Comparison of ENCODE assay signal across 13 cellular contexts in genomic region chr1:33301273-33301984, GRCh38. TPM values are rescaled to one million over a fixed set of nuclear protein-coding genes. Genes with fewer than 3 reads are reported as not detected.
DNase-seq lines count a peak whose midpoint lies in the region; ATAC-seq and TF ChIP-seq lines count a peak whose summit lies in the region.
"Had no signal": no experiment of that assay in that cellular context is flagged by ENCODE, and none has a peak within 500 bp of the region (broad histone marks: within the 10 kb centered on the region; RNA-seq: fewer than 3 reads in every experiment).

No MANE protein-coding gene starts in this region.

- DNase-seq in CD4-positive, alpha-beta memory T cell: no peak
- DNase-seq in RWPE2 (ENCODE audit: low spot score): peak; percentile 29
- peak; percentile 22 to 35 for DNase-seq in trophoblast cell
- no peak for DNase-seq in putamen (ENCODE audit: low spot score)
- DNase-seq in immature natural killer cell: no peak
- DNase-seq in DMS79 treated with DMSO at 0.1 percent for 48 hours (lab: John Stamatoyannopoulos, UW): no peak
- DNase-seq: NCI-H1436, NCI-H526 treated with DMSO at 0.1 percent for 48 hours, SIG-M5 had no signal

- no peak overlapping the region for H2BK12ac ChIP-seq in trophoblast cell (ENCODE audit: low read length)

- H3K79me1 ChIP-seq in trophoblast cell (ENCODE audit: low read length): peaks cover 2% of the 10 kb centered on the region

- no peak for TF ChIP-seq EP300 in gastroesophageal sphincter (IDR thresholded peaks at IDR 0.05)

- TF ChIP-seq CTCF in RWPE2 (IDR thresholded peaks at IDR 0.05; ENCODE audit: poor library complexity, severe bottlenecking) (no peak), gastroesophageal sphincter (IDR thresholded peaks at IDR 0.05) (no peak)

- H3K14ac ChIP-seq in trophoblast cell (ENCODE audit: low read length): no peak overlapping the region

- peaks cover 0 to 3% (median 0%) of the 10 kb centered on the region in 8 donors for H3K9me3 Mint-ChIP-seq in CD4-positive, alpha-beta memory T cell
- peaks cover 0 to 3% (median 0%) of the 10 kb centered on the region in 6 donors for H3K9me3 Mint-ChIP-seq in immature natural killer cell
- H3K9me3 Mint-ChIP-seq: stimulated activated memory B cell treated with anti-CD40 and anti-IgM and Interleukin-4, amounts not matched to agents 10 μg/mL and 1 μg/mL and 100 μg/mL, for 72 hours had no signal

- peaks cover 22% of the 10 kb centered on the region for H3K4me1 ChIP-seq in CD4-positive, alpha-beta memory T cell (ENCODE audit: insufficient read depth, low read length)
- H3K4me1 ChIP-seq in RWPE2 (ENCODE audit: insufficient read depth, poor library complexity, severe bottlenecking) (no peaks in the 10 kb centered on the region), gastroesophageal sphincter (peaks cover 0 to 37% (median 9%) of the 10 kb centered on the region in 3 donors), trophoblast cell (ENCODE audit: control insufficient read depth in 1 of 2, insufficient read depth in 2 of 2, low read length in 2 of 2) (peaks cover 0 to 7% of the 10 kb centered on the region in 2 experiments)
- H3K4me1 ChIP-seq: prostate gland had no signal

- H4K91ac ChIP-seq in trophoblast cell (ENCODE audit: low read depth, low read length): no peak overlapping the region

- no peak for TF ChIP-seq POLR2A in gastroesophageal sphincter (IDR thresholded peaks at IDR 0.05)

- no peak overlapping the region for H3K9ac ChIP-seq in trophoblast cell (ENCODE audit: low read length)

- H3K4me2 ChIP-seq in trophoblast cell (ENCODE audit: low read length): no peak overlapping the region

- no peak overlapping the region for H3K23ac ChIP-seq in trophoblast cell (ENCODE audit: low read length)

- H3K18ac ChIP-seq in trophoblast cell (ENCODE audit: low read length): no peak overlapping the region

- H2BK5ac ChIP-seq in trophoblast cell (ENCODE audit: low read depth, low read length, poor library complexity): no peak overlapping the region

- H2AFZ ChIP-seq in trophoblast cell (ENCODE audit: insufficient read depth, low read length, poor library complexity): no peak overlapping the region

- H4K12ac ChIP-seq in trophoblast cell (ENCODE audit: low read depth, low read length): no peak overlapping the region

- H3K4ac ChIP-seq in trophoblast cell (ENCODE audit: low read depth, low read length): no peak overlapping the region

- POLR2A ChIA-PET in CD4-positive, alpha-beta memory T cell (lab: Charles Lee; ENCODE audit: partially characterized antibody): no interaction called here

- H2AK5ac ChIP-seq in trophoblast cell (ENCODE audit: low read length): no peak overlapping the region

- H3K27ac ChIP-seq in CD4-positive, alpha-beta memory T cell (ENCODE audit: low read depth, low read length): no peak overlapping the region
- no peak overlapping the region for H3K27ac ChIP-seq in RWPE2 (ENCODE audit: poor library complexity, severe bottlenecking)
- peak overlapping the region in 3 of 4 donors; percentile 51 to 64 (median 61) for H3K27ac ChIP-seq in gastroesophageal sphincter
- no peak overlapping the region for H3K27ac ChIP-seq in trophoblast cell (ENCODE audit: low read depth, low read length)
- H3K27ac ChIP-seq: prostate gland had no signal

- WGBS in gastroesophageal sphincter (ENCODE audit: low coverage in 1 of 2), 2 donors: 73 to 100% methylated on average over 1 to 3 of the region's 4 CpGs
- WGBS in trophoblast cell (ENCODE audit: extremely low coverage, insufficient coverage, insufficient read length): no CpG with 5 or more reads among the region's 4 CpGs

- H2BK120ac ChIP-seq in trophoblast cell (ENCODE audit: insufficient read depth, low read length, poor library complexity): no peak overlapping the region

- no peaks in the 10 kb centered on the region for H3K36me3 ChIP-seq in CD4-positive, alpha-beta memory T cell (ENCODE audit: insufficient read depth, low read length)
- peaks cover 7% of the 10 kb centered on the region for H3K36me3 ChIP-seq in RWPE2 (ENCODE audit: low read depth)
- H3K36me3 ChIP-seq in gastroesophageal sphincter: peaks cover 0 to 35% of the 10 kb centered on the region in 2 donors
- H3K36me3 ChIP-seq in trophoblast cell (ENCODE audit: control insufficient read depth in 1 of 2, insufficient read depth in 2 of 2, low read length in 2 of 2): peaks cover 25 to 26% of the 10 kb centered on the region in 2 experiments
- H3K36me3 ChIP-seq: prostate gland had no signal

- H3K4me3 ChIP-seq in CD4-positive, alpha-beta memory T cell (ENCODE audit: low read length in 2 of 2): no peak overlapping the region
- H3K4me3 ChIP-seq in RWPE2 (ENCODE audit: severe bottlenecking) (no peak overlapping the region), gastroesophageal sphincter (no peak overlapping the region), trophoblast cell (ENCODE audit: low read depth, low read length) (no peak overlapping the region)
- H3K4me3 ChIP-seq: prostate gland had no signal

- intact Hi-C loops in CD4-positive, alpha-beta memory T cell (cut with micrococcal nuclease): no loop called here

- H3K27me3 Mint-ChIP-seq in CD4-positive, alpha-beta memory T cell: peaks cover 4 to 8% of the 10 kb centered on the region in 2 donors
- H3K27me3 Mint-ChIP-seq in immature natural killer cell (ENCODE audit: low read depth in 3 of 3): peaks cover 0 to 7% (median 5%) of the 10 kb centered on the region in 3 donors

- no peaks in the 10 kb centered on the region for H3K9me3 ChIP-seq in CD4-positive, alpha-beta memory T cell (ENCODE audit: control insufficient read depth in 1 of 2, low read length in 2 of 2)
- no peaks in the 10 kb centered on the region for H3K9me3 ChIP-seq in RWPE2 (ENCODE audit: severe bottlenecking)
- no peaks in the 10 kb centered on the region for H3K9me3 ChIP-seq in gastroesophageal sphincter
- H3K9me3 ChIP-seq in trophoblast cell (ENCODE audit: insufficient read depth, low read depth, low read length): no peaks in the 10 kb centered on the region
- H3K9me3 ChIP-seq: prostate gland had no signal

- H3K4me3 Mint-ChIP-seq in CD4-positive, alpha-beta memory T cell: no peak overlapping the region
- no peak overlapping the region for H3K4me3 Mint-ChIP-seq in immature natural killer cell
- H3K4me3 Mint-ChIP-seq: stimulated activated memory B cell treated with anti-CD40 and anti-IgM and Interleukin-4, amounts not matched to agents 10 μg/mL and 1 μg/mL and 100 μg/mL, for 72 hours had no signal

- H3K4me1 Mint-ChIP-seq in CD4-positive, alpha-beta memory T cell: peaks cover 20 to 32% (median 27%) of the 10 kb centered on the region in 4 donors
- peaks cover 24 to 29% of the 10 kb centered on the region in 2 donors for H3K4me1 Mint-ChIP-seq in immature natural killer cell

- no peak overlapping the region for H4K8ac ChIP-seq in trophoblast cell (ENCODE audit: low read depth, low read length)

- H3K79me2 ChIP-seq in trophoblast cell (ENCODE audit: control insufficient read depth, insufficient read depth, low read length, poor library complexity): no peaks in the 10 kb centered on the region

- peaks cover 13 to 14% of the 10 kb centered on the region in 2 donors for H3K36me3 Mint-ChIP-seq in CD4-positive, alpha-beta memory T cell
- peaks cover 5 to 21% (median 16%) of the 10 kb centered on the region in 3 donors for H3K36me3 Mint-ChIP-seq in immature natural killer cell

- CTCF ChIA-PET in CD4-positive, alpha-beta memory T cell (lab: Charles Lee; ENCODE audit: partially characterized antibody): no interaction called here

- ATAC-seq in RWPE2 (ENCODE audit: low read depth): no peak
- ATAC-seq in gastroesophageal sphincter: peak; percentile 29
- no peak for ATAC-seq in HG03196 (IDR thresholded peaks at IDR 0.05; ENCODE audit: unreplicated experiment)
- ATAC-seq: stimulated activated memory B cell treated with anti-CD40 and anti-IgM and Interleukin-4, amounts not matched to agents 10 μg/mL and 1 μg/mL and 100 μg/mL, for 72 hours had no signal

- H3K27ac Mint-ChIP-seq in CD4-positive, alpha-beta memory T cell: peak overlapping the region in 6 of 7 donors; percentile 6 to 80 (median 57)
- H3K27ac Mint-ChIP-seq in immature natural killer cell: peak overlapping the region in 1 of 6 donors; percentile 68
- H3K27ac Mint-ChIP-seq: stimulated activated memory B cell treated with anti-CD40 and anti-IgM and Interleukin-4, amounts not matched to agents 10 μg/mL and 1 μg/mL and 100 μg/mL, for 72 hours had no signal

- H3K27me3 ChIP-seq in CD4-positive, alpha-beta memory T cell (ENCODE audit: insufficient read depth, low read length): no peaks in the 10 kb centered on the region
- H3K27me3 ChIP-seq in RWPE2 (ENCODE audit: insufficient read depth, poor library complexity, severe bottlenecking) (no peaks in the 10 kb centered on the region), gastroesophageal sphincter (peaks cover 3% of the 10 kb centered on the region), trophoblast cell (ENCODE audit: insufficient read depth, low read length) (no peaks in the 10 kb centered on the region)

RNA-seq across cellular contexts. Expression of gene A3GALT2, which starts 19.5 kb away (rescaled TPM):
- not detected for total RNA-seq in CD4-positive, alpha-beta memory T cell
- polyA plus RNA-seq in CD4-positive, alpha-beta memory T cell: not detected
- under 1 TPM in 1 of 4 donors, not detected in 3; 0.67 TPM for total RNA-seq in gastroesophageal sphincter
- not detected in 2 replicates for polyA plus RNA-seq in trophoblast cell (2013)
- polyA plus RNA-seq in immature natural killer cell: not detected

RNA-seq across cellular contexts. Expression of gene ZNF362, which starts 45.1 kb away (rescaled TPM):
- 10 to 100 TPM; 24.4 to 25.8 TPM for total RNA-seq in CD4-positive, alpha-beta memory T cell
- polyA plus RNA-seq in CD4-positive, alpha-beta memory T cell: 10 to 100 TPM in 1 of 2 donors, 1 to 10 TPM in 1; 7.1 to 25.9 TPM
- total RNA-seq in gastroesophageal sphincter: 10 to 100 TPM; 14.6 to 29.2 (median 24.1) TPM
- 31.7 and 34.3 TPM in 2 replicates for polyA plus RNA-seq in trophoblast cell (2013)
- 10 to 100 TPM in 2 of 3 donors, 1 to 10 TPM in 1; 5.5 to 37.9 (median 16.2) TPM for polyA plus RNA-seq in immature natural killer cell

Comparison
In these comparisons a context has a peak if more than half of its experiments do, and no peak if none do; other contexts are left out.
1. DNase-seq: peak in RWPE2 (single experiment) and trophoblast cell (2 of 2); none in CD4-positive, alpha-beta memory T cell (0 of 5), putamen (single experiment), immature natural killer cell (0 of 3) and DMS79 treated with DMSO at 0.1 percent for 48 hours (single experiment).
2. H3K27ac ChIP-seq: peak in gastroesophageal sphincter (3 of 4); none in CD4-positive, alpha-beta memory T cell (single experiment), RWPE2 (single experiment) and trophoblast cell (single experiment).